1 cellular context compared by ENCODE assay signal in the genomic region with DNA sequence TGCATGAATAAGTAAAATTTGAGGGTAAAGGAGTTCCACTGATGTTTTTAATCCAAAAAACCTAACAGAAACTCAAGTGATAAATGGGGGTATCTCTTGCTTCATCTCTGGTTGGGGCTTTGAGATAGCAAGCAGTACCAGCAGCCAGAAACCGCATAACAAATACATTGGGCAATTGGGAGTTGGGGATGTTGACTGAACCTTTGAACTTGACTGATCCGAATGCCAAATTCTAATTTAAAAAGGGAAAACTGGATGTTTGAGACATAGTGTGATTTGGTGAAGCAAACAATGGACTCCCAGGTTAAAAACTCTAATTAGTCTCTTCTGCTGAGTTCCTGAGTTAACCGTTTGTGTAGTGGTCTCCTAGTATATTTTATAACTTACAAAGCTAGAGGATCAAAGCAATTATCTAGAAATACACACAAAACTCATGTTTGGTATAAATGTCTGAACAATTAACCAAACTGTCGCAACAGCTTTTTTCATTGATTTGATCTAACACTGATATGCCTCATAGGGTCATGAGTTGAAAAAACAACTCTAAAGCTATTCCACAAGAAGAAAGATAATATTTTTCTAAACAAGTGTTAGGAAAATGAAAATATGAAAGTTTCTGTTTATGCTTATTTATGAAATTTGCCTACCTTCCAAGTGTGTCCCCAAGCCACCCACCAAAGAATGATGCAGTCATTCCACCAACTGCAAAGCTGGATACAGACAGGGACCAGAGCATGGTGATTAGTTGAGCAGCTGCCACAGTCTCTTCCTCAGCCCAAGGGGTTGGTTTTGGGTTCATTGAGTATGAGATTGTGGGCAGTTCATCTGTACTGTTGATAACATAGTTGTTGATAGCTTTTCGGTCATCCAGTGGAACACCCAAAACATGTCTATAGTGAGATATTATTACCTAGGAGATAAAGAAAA.
A peak's percentile ranks its signal among the peaks of the same experiment; 100 is the strongest.
TF ChIP-seq lines count a peak whose summit lies in the region.

No MANE protein-coding gene starts in this region.

TF ChIP-seq in HepG2, 621 proteins besides CTCF, POLR2A, EP300 and RAD21 (continued from another document and continues in another):
- TF ChIP-seq ATRX (CRISPR knock-in tag; IDR thresholded peaks at IDR 0.05; ENCODE audit: borderline replicate concordance) (no peak), ZFP36 (IDR thresholded peaks at IDR 0.05; ENCODE audit: borderline replicate concordance, low read depth, low read length, partially characterized antibody) (no peak), ZNF354B (CRISPR knock-in tag; IDR thresholded peaks at IDR 0.05) (no peak), RBFOX2 (IDR thresholded peaks at IDR 0.05; ENCODE audit: low read depth, low read length) (0 out of 2 replicates have a peak, but pooled peaks have one; percentile 40), SIN3A (IDR thresholded peaks at IDR 0.05; ENCODE audit: borderline replicate concordance, low read depth, low read length) (no peak), ZNF563 (CRISPR knock-in tag; IDR thresholded peaks at IDR 0.05) (no peak), ZNF256 (CRISPR knock-in tag; conservative IDR thresholded peaks at IDR 0.05) (no peak), ZNF768 (CRISPR knock-in tag; IDR thresholded peaks at IDR 0.05) (no peak), TRIM24 (CRISPR knock-in tag; IDR thresholded peaks at IDR 0.05) (peak; percentile 81), SOX6 (IDR thresholded peaks at IDR 0.05) (no peak), SOX6 (CRISPR knock-in tag; IDR thresholded peaks at IDR 0.05) (peak; percentile 96), ZNF749 (CRISPR knock-in tag; IDR thresholded peaks at IDR 0.05; ENCODE audit: borderline replicate concordance) (no peak), KMT2A (CRISPR knock-in tag; IDR thresholded peaks at IDR 0.05) (peak; percentile 28; the same call in 1 of the 2 replicates), SMARCE1 (IDR thresholded peaks at IDR 0.05; ENCODE audit: borderline replicate concordance) (no peak), AKAP8 (CRISPR knock-in tag; IDR thresholded peaks at IDR 0.05) (no peak), FOXK1 (CRISPR knock-in tag; IDR thresholded peaks at IDR 0.05; ENCODE audit: borderline replicate concordance, low read depth) (peak; percentile 67; the same call in 1 of the 2 replicates), TSC22D2 (CRISPR knock-in tag; IDR thresholded peaks at IDR 0.05; ENCODE audit: borderline replicate concordance) (no peak), ZNF629 (CRISPR knock-in tag; conservative IDR thresholded peaks at IDR 0.05) (peak; percentile 35; the same call in 1 of the 2 replicates), TARDBP (CRISPR knock-in tag; IDR thresholded peaks at IDR 0.05) (peak; percentile 73), RNF2 (conservative IDR thresholded peaks at IDR 0.05; ENCODE audit: low read depth) (no peak), ZNF431 (CRISPR knock-in tag; IDR thresholded peaks at IDR 0.05; ENCODE audit: borderline replicate concordance, low read depth) (no peak), HDAC1 (CRISPR knock-in tag; IDR thresholded peaks at IDR 0.05) (peak; percentile 73), ZNF33B (CRISPR knock-in tag; IDR thresholded peaks at IDR 0.05) (no peak), PCBP1 (IDR thresholded peaks at IDR 0.05; ENCODE audit: borderline replicate concordance, low read depth, low read length) (no peak), ZNF562 (CRISPR knock-in tag; IDR thresholded peaks at IDR 0.05; ENCODE audit: borderline replicate concordance) (no peak), STAG1 (CRISPR knock-in tag; IDR thresholded peaks at IDR 0.05) (peak; percentile 32; the same call in 1 of the 2 replicates), DNMT1 (CRISPR knock-in tag; IDR thresholded peaks at IDR 0.05) (no peak), ZNF331 (CRISPR knock-in tag; IDR thresholded peaks at IDR 0.05) (peak; percentile 84), SP140L (CRISPR knock-in tag; IDR thresholded peaks at IDR 0.05; ENCODE audit: borderline replicate concordance) (no peak), THYN1 (CRISPR knock-in tag; IDR thresholded peaks at IDR 0.05; ENCODE audit: borderline replicate concordance, low read depth) (no peak), PRPF4 (IDR thresholded peaks at IDR 0.05; ENCODE audit: low read depth, low read length, poor library complexity, severe bottlenecking) (no peak), ZNF432 (CRISPR knock-in tag; IDR thresholded peaks at IDR 0.05; ENCODE audit: borderline replicate concordance) (no peak), FOXC1 (CRISPR knock-in tag; IDR thresholded peaks at IDR 0.05; ENCODE audit: borderline replicate concordance) (no peak)
- TF ChIP-seq, protein P1, sequence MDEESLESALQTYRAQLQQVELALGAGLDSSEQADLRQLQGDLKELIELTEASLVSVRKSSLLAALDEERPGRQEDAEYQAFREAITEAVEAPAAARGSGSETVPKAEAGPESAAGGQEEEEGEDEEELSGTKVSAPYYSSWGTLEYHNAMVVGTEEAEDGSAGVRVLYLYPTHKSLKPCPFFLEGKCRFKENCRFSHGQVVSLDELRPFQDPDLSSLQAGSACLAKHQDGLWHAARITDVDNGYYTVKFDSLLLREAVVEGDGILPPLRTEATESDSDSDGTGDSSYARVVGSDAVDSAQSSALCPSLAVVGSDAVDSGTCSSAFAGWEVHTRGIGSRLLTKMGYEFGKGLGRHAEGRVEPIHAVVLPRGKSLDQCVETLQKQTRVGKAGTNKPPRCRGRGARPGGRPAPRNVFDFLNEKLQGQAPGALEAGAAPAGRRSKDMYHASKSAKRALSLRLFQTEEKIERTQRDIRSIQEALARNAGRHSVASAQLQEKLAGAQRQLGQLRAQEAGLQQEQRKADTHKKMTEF (CRISPR knock-in tag; IDR thresholded peaks at IDR 0.05): peak; percentile 95
- TF ChIP-seq, protein P2, sequence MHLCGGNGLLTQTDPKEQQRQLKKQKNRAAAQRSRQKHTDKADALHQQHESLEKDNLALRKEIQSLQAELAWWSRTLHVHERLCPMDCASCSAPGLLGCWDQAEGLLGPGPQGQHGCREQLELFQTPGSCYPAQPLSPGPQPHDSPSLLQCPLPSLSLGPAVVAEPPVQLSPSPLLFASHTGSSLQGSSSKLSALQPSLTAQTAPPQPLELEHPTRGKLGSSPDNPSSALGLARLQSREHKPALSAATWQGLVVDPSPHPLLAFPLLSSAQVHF (CRISPR knock-in tag; IDR thresholded peaks at IDR 0.05): no peak
- TF ChIP-seq, protein P3, sequence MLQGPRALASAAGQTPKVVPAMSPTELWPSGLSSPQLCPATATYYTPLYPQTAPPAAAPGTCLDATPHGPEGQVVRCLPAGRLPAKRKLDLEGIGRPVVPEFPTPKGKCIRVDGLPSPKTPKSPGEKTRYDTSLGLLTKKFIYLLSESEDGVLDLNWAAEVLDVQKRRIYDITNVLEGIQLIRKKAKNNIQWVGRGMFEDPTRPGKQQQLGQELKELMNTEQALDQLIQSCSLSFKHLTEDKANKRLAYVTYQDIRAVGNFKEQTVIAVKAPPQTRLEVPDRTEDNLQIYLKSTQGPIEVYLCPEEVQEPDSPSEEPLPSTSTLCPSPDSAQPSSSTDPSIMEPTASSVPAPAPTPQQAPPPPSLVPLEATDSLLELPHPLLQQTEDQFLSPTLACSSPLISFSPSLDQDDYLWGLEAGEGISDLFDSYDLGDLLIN (CRISPR knock-in tag; IDR thresholded peaks at IDR 0.05; ENCODE audit: borderline replicate concordance): no peak
- TF ChIP-seq, protein P4, sequence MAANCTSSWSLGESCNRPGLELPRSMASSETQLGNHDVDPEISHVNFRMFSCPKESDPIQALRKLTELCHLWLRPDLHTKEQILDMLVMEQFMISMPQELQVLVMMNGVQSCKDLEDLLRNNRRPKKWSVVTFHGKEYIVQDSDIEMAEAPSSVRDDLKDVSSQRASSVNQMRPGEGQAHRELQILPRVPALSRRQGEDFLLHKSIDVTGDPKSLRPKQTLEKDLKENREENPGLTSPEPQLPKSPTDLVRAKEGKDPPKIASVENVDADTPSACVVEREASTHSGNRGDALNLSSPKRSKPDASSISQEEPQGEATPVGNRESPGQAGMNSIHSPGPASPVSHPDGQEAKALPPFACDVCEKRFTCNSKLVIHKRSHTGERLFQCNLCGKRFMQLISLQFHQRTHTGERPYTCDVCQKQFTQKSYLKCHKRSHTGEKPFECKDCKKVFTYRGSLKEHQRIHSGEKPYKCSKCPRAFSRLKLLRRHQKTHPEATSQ (CRISPR knock-in tag; IDR thresholded peaks at IDR 0.05; ENCODE audit: borderline replicate concordance): 0 out of 2 replicates have a peak, but pooled peaks have one; percentile 34
- TF ChIP-seq, protein P5, sequence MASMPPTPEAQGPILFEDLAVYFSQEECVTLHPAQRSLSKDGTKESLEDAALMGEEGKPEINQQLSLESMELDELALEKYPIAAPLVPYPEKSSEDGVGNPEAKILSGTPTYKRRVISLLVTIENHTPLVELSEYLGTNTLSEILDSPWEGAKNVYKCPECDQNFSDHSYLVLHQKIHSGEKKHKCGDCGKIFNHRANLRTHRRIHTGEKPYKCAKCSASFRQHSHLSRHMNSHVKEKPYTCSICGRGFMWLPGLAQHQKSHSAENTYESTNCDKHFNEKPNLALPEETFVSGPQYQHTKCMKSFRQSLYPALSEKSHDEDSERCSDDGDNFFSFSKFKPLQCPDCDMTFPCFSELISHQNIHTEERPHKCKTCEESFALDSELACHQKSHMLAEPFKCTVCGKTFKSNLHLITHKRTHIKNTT (CRISPR knock-in tag; IDR thresholded peaks at IDR 0.05): no peak
- TF ChIP-seq, protein P6, sequence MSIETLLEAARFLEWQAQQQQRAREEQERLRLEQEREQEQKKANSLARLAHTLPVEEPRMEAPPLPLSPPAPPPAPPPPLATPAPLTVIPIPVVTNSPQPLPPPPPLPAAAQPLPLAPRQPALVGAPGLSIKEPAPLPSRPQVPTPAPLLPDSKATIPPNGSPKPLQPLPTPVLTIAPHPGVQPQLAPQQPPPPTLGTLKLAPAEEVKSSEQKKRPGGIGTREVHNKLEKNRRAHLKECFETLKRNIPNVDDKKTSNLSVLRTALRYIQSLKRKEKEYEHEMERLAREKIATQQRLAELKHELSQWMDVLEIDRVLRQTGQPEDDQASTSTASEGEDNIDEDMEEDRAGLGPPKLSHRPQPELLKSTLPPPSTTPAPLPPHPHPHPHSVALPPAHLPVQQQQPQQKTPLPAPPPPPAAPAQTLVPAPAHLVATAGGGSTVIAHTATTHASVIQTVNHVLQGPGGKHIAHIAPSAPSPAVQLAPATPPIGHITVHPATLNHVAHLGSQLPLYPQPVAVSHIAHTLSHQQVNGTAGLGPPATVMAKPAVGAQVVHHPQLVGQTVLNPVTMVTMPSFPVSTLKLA (IDR thresholded peaks at IDR 0.05): no peak
- TF ChIP-seq, protein P7, sequence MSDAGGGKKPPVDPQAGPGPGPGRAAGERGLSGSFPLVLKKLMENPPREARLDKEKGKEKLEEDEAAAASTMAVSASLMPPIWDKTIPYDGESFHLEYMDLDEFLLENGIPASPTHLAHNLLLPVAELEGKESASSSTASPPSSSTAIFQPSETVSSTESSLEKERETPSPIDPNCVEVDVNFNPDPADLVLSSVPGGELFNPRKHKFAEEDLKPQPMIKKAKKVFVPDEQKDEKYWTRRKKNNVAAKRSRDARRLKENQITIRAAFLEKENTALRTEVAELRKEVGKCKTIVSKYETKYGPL (CRISPR knock-in tag; IDR thresholded peaks at IDR 0.05): no peak; the same call in 1 of the 2 replicates
- TF ChIP-seq, protein P8, sequence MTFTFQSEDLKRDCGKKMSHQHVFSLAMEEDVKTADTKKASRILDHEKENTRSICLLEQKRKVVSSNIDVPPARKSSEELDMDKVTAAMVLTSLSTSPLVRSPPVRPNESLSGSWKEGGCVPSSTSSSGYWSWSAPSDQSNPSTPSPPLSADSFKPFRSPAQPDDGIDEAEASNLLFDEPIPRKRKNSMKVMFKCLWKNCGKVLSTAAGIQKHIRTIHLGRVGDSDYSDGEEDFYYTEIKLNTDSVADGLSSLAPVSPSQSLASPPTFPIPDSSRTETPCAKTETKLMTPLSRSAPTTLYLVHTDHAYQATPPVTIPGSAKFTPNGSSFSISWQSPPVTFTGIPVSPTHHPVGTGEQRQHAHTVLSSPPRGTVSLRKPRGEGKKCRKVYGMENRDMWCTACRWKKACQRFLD (CRISPR knock-in tag; IDR thresholded peaks at IDR 0.05; ENCODE audit: borderline replicate concordance): no peak
- TF ChIP-seq, protein P9, sequence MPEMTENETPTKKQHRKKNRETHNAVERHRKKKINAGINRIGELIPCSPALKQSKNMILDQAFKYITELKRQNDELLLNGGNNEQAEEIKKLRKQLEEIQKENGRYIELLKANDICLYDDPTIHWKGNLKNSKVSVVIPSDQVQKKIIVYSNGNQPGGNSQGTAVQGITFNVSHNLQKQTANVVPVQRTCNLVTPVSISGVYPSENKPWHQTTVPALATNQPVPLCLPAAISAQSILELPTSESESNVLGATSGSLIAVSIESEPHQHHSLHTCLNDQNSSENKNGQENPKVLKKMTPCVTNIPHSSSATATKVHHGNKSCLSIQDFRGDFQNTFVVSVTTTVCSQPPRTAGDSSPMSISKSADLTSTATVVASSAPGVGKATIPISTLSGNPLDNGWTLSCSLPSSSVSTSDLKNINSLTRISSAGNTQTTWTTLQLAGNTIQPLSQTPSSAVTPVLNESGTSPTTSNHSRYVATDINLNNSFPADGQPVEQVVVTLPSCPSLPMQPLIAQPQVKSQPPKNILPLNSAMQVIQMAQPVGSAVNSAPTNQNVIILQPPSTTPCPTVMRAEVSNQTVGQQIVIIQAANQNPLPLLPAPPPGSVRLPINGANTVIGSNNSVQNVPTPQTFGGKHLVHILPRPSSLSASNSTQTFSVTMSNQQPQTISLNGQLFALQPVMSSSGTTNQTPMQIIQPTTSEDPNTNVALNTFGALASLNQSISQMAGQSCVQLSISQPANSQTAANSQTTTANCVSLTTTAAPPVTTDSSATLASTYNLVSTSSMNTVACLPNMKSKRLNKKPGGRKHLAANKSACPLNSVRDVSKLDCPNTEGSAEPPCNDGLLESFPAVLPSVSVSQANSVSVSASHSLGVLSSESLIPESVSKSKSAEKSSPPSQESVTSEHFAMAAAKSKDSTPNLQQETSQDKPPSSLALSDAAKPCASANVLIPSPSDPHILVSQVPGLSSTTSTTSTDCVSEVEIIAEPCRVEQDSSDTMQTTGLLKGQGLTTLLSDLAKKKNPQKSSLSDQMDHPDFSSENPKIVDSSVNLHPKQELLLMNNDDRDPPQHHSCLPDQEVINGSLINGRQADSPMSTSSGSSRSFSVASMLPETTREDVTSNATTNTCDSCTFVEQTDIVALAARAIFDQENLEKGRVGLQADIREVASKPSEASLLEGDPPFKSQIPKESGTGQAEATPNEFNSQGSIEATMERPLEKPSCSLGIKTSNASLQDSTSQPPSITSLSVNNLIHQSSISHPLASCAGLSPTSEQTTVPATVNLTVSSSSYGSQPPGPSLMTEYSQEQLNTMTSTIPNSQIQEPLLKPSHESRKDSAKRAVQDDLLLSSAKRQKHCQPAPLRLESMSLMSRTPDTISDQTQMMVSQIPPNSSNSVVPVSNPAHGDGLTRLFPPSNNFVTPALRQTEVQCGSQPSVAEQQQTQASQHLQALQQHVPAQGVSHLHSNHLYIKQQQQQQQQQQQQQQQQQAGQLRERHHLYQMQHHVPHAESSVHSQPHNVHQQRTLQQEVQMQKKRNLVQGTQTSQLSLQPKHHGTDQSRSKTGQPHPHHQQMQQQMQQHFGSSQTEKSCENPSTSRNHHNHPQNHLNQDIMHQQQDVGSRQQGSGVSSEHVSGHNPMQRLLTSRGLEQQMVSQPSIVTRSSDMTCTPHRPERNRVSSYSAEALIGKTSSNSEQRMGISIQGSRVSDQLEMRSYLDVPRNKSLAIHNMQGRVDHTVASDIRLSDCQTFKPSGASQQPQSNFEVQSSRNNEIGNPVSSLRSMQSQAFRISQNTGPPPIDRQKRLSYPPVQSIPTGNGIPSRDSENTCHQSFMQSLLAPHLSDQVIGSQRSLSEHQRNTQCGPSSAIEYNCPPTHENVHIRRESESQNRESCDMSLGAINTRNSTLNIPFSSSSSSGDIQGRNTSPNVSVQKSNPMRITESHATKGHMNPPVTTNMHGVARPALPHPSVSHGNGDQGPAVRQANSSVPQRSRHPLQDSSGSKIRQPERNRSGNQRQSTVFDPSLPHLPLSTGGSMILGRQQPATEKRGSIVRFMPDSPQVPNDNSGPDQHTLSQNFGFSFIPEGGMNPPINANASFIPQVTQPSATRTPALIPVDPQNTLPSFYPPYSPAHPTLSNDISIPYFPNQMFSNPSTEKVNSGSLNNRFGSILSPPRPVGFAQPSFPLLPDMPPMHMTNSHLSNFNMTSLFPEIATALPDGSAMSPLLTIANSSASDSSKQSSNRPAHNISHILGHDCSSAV (CRISPR knock-in tag; IDR thresholded peaks at IDR 0.05; ENCODE audit: borderline replicate concordance): no peak
